Comparison of ENCODE assay signal across 1 cellular context in genomic region chr2:101987832-101988231, GRCh38.
TF ChIP-seq lines count a peak whose summit lies in the region.

No MANE protein-coding gene starts in this region.

TF ChIP-seq in HepG2, 621 proteins besides CTCF, POLR2A, EP300 and RAD21:
- TF ChIP-seq BATF2 (CRISPR knock-in tag; IDR thresholded peaks at IDR 0.05) (no peak), ZNF317 (CRISPR knock-in tag; IDR thresholded peaks at IDR 0.05) (no peak), HMG20A (CRISPR knock-in tag; IDR thresholded peaks at IDR 0.05; ENCODE audit: borderline replicate concordance) (no peak), JDP2 (CRISPR knock-in tag; IDR thresholded peaks at IDR 0.05; ENCODE audit: borderline replicate concordance) (no peak), ZNF512 (CRISPR knock-in tag; IDR thresholded peaks at IDR 0.05) (no peak), MYNN (CRISPR knock-in tag; IDR thresholded peaks at IDR 0.05; ENCODE audit: low read depth) (no peak), GMEB1 (CRISPR knock-in tag; IDR thresholded peaks at IDR 0.05; ENCODE audit: borderline replicate concordance) (no peak), THYN1 (CRISPR knock-in tag; IDR thresholded peaks at IDR 0.05; ENCODE audit: borderline replicate concordance, low read depth) (no peak), ISL2 (CRISPR knock-in tag; IDR thresholded peaks at IDR 0.05) (no peak), ZMYM2 (CRISPR knock-in tag; IDR thresholded peaks at IDR 0.05) (no peak), ZNF44 (CRISPR knock-in tag; IDR thresholded peaks at IDR 0.05) (no peak), PRDM15 (CRISPR knock-in tag; IDR thresholded peaks at IDR 0.05) (no peak), TBX3 (IDR thresholded peaks at IDR 0.05; ENCODE audit: borderline replicate concordance) (no peak), ZNF749 (CRISPR knock-in tag; IDR thresholded peaks at IDR 0.05; ENCODE audit: borderline replicate concordance) (no peak), JUND (CRISPR knock-in tag; IDR thresholded peaks at IDR 0.05) (no peak), KDM5B (CRISPR knock-in tag; IDR thresholded peaks at IDR 0.05; ENCODE audit: borderline replicate concordance) (0 out of 2 replicates have a peak, but pooled peaks have one; percentile 18), ZNF292 (CRISPR knock-in tag; IDR thresholded peaks at IDR 0.05; ENCODE audit: borderline replicate concordance, low read depth) (peak; percentile 56; the same call in 1 of the 2 replicates), GLI4 (CRISPR knock-in tag; IDR thresholded peaks at IDR 0.05; ENCODE audit: borderline replicate concordance) (no peak), CBX2 (IDR thresholded peaks at IDR 0.05; ENCODE audit: low read depth, low read length) (no peak), CBX2 (CRISPR knock-in tag; IDR thresholded peaks at IDR 0.05; ENCODE audit: low read depth) (no peak), DZIP1 (CRISPR knock-in tag; IDR thresholded peaks at IDR 0.05) (0 out of 2 replicates have a peak, but pooled peaks have one; percentile 23), NR2F6 (IDR thresholded peaks at IDR 0.05) (no peak), NR2F6 (CRISPR knock-in tag; IDR thresholded peaks at IDR 0.05) (no peak), ZNF263 (CRISPR knock-in tag; IDR thresholded peaks at IDR 0.05) (0 out of 2 replicates have a peak, but pooled peaks have one; percentile 23), DBP (CRISPR knock-in tag; IDR thresholded peaks at IDR 0.05; ENCODE audit: not compliant biosample characterization) (no peak), ZNF12 (CRISPR knock-in tag; IDR thresholded peaks at IDR 0.05) (no peak), GATA4 (IDR thresholded peaks at IDR 0.05; ENCODE audit: borderline replicate concordance, low read depth) (no peak), ZNF343 (CRISPR knock-in tag; IDR thresholded peaks at IDR 0.05) (no peak), ZNF142 (CRISPR knock-in tag; IDR thresholded peaks at IDR 0.05) (no peak), NR0B2 (CRISPR knock-in tag; IDR thresholded peaks at IDR 0.05) (no peak), DMAP1 (CRISPR knock-in tag; IDR thresholded peaks at IDR 0.05) (no peak), HIVEP1 (CRISPR knock-in tag; IDR thresholded peaks at IDR 0.05) (0 out of 2 replicates have a peak, but pooled peaks have one; percentile 30), NRL (CRISPR knock-in tag; IDR thresholded peaks at IDR 0.05; ENCODE audit: borderline replicate concordance) (no peak), SMAD1 (CRISPR knock-in tag; IDR thresholded peaks at IDR 0.05; ENCODE audit: borderline replicate concordance, low read depth) (no peak), ZSCAN22 (CRISPR knock-in tag; IDR thresholded peaks at IDR 0.05) (no peak), FOXK2 (IDR thresholded peaks at IDR 0.05) (no peak), ZNF704 (CRISPR knock-in tag; IDR thresholded peaks at IDR 0.05; ENCODE audit: borderline replicate concordance) (no peak), ZNF577 (CRISPR knock-in tag; IDR thresholded peaks at IDR 0.05; ENCODE audit: borderline replicate concordance, low read depth) (no peak)
